Comparison of ENCODE assay signal across 17 cellular contexts in the genomic region with DNA sequence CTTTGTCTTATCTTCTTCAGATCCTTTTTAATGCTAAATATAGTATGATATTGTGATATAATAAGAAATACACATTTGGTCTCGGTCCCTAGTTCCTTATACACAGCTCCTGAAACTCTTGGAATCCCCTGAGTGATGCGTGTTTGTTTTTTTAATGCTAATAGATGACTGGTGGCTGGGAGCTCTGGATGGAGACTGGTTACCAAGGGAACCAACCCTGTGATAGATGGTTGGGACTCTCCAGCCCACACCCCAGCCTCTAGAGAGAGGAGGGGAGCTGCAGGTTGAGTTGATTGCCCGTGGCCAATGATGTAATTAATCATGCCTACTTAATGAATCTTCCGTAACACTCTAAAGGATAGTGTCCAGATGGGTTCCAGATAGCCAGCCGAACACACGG.
A peak's percentile ranks its signal among the peaks of the same experiment; 100 is the strongest.
DNase-seq lines count a peak whose midpoint lies in the region; ATAC-seq and TF ChIP-seq lines count a peak whose summit lies in the region.
"Had no signal": no experiment of that assay in that cellular context is flagged by ENCODE, and none has a peak within 500 bp of the region (broad histone marks: within the 10 kb centered on the region; RNA-seq: fewer than 3 reads in every experiment).

No MANE protein-coding gene starts in this region.

- no peak overlapping the region for H3K9ac ChIP-seq in IMR-90 (ENCODE audit: low read depth, low read length)
- H3K9ac ChIP-seq in colonic mucosa (ENCODE audit: low read depth in 2 of 2, low read length in 2 of 2): no peak overlapping the region
- H3K9ac ChIP-seq: BLaER1 treated with 17β-estradiol and CSF1 and Interleukin-3, amounts not matched to agents 10 nM and 100 nM; GM23248 had no signal

- in situ Hi-C loops in IMR-90 (cut with MboI; ENCODE audit: low sequenced_read_pairs): no loop called here

- POLR2A ChIA-PET in IMR-90 (lab: Charles Lee; ENCODE audit: unreplicated experiment): no interaction called here

- H2AFZ ChIP-seq in GM23338 (no peak overlapping the region), IMR-90 (replicated peaks; ENCODE audit: low read length, poor library complexity) (no peak overlapping the region)
- H2AFZ ChIP-seq: GM23248 had no signal

- H2BK5ac ChIP-seq in IMR-90 (ENCODE audit: low read depth, low read length, poor library complexity, severe bottlenecking): no peak overlapping the region

- H3K27me3 Mint-ChIP-seq in GM23338 (ENCODE audit: insufficient read depth, low read depth, poor library complexity) (peaks cover 2% of the 10 kb centered on the region), chondrocyte (ENCODE audit: low read depth) (no peaks in the 10 kb centered on the region)
- H3K27me3 Mint-ChIP-seq in activated CD8-positive, alpha-beta memory T cell treated with anti-CD3 and anti-CD28 coated beads, Interleukin-2, amount 10 ng/mL, durations not matched to agents 7 days and 5 days: no peaks in the 10 kb centered on the region

- peak; percentile 81 for ATAC-seq in GM23338
- no peak for ATAC-seq in IMR-90 (ENCODE audit: low read depth)
- ATAC-seq in HG03025 (IDR thresholded peaks at IDR 0.05; ENCODE audit: low FRiP score, unreplicated experiment): no peak
- ATAC-seq in activated CD8-positive, alpha-beta memory T cell treated with anti-CD3 and anti-CD28 coated beads, Interleukin-2, amount 10 ng/mL, durations not matched to agents 7 days and 5 days: no peak
- ATAC-seq: CD8-positive, alpha-beta T cell had no signal

- no peak overlapping the region for H3K23ac ChIP-seq in IMR-90 (ENCODE audit: low read depth, low read length)

- no CpG with 5 or more reads among the region's 6 CpGs for WGBS in IMR-90 (ENCODE audit: extremely low coverage in 2 of 2, insufficient read length in 1 of 2), 2 experiments

- H3F3A ChIP-seq in GM23338 (replicated peaks; ENCODE audit: low read depth): no peaks in the 10 kb centered on the region

- no peak overlapping the region for H2BK120ac ChIP-seq in IMR-90 (ENCODE audit: low read depth, low read length)

- H3K4me3 Mint-ChIP-seq in GM23338 (no peak overlapping the region), chondrocyte (ENCODE audit: unreplicated experiment) (no peak overlapping the region)
- no peak overlapping the region for H3K4me3 Mint-ChIP-seq in activated CD8-positive, alpha-beta memory T cell treated with anti-CD3 and anti-CD28 coated beads, Interleukin-2, amount 10 ng/mL, durations not matched to agents 7 days and 5 days
- H3K4me3 Mint-ChIP-seq: CD8-positive, alpha-beta T cell had no signal

- CTCF ChIA-PET in IMR-90 (lab: Yijun Ruan, JAX): no interaction called here
- CTCF ChIA-PET in activated CD8-positive, alpha-beta memory T cell treated with anti-CD3 and anti-CD28 coated beads, Interleukin-2, amount 10 ng/mL, durations not matched to agents 7 days and 5 days (lab: Charles Lee): no interaction called here

- no peaks in the 10 kb centered on the region for H3K4me1 ChIP-seq in GM23338 (ENCODE audit: insufficient read depth)
- H3K4me1 ChIP-seq in IMR-90 (ENCODE audit: control insufficient read depth, insufficient read depth, low read length): peaks cover 5% of the 10 kb centered on the region
- no peaks in the 10 kb centered on the region for H3K4me1 ChIP-seq in colonic mucosa
- H3K4me1 ChIP-seq: BLaER1 treated with 17β-estradiol and CSF1 and Interleukin-3, amounts not matched to agents 10 nM and 100 nM; Peyer's patch had no signal

- no peaks in the 10 kb centered on the region for H3K9me3 ChIP-seq in IMR-90 (ENCODE audit: control insufficient read depth, insufficient read depth, low read length)
- no peaks in the 10 kb centered on the region for H3K9me3 ChIP-seq in colonic mucosa
- H3K9me3 ChIP-seq: Peyer's patch, SJSA1 had no signal

- H3K36me3 ChIP-seq in GM23338 (ENCODE audit: insufficient read depth) (no peaks in the 10 kb centered on the region), IMR-90 (ENCODE audit: control insufficient read depth, insufficient read depth, low read length) (no peaks in the 10 kb centered on the region), colonic mucosa (no peaks in the 10 kb centered on the region)
- H3K36me3 ChIP-seq: Peyer's patch had no signal

- H3K56ac ChIP-seq in IMR-90 (ENCODE audit: extremely low read depth, insufficient read depth, low read length): no peak overlapping the region

- H3K36me3 Mint-ChIP-seq in GM23338 (ENCODE audit: low read depth) (peaks cover 4% of the 10 kb centered on the region; the same call in 2 of the 3 replicates), chondrocyte (ENCODE audit: low read depth) (peaks cover 5% of the 10 kb centered on the region)
- H3K36me3 Mint-ChIP-seq in activated CD8-positive, alpha-beta memory T cell treated with anti-CD3 and anti-CD28 coated beads, Interleukin-2, amount 10 ng/mL, durations not matched to agents 7 days and 5 days: peaks cover 2% of the 10 kb centered on the region

- TF ChIP-seq POLR2A in IMR-90 (IDR thresholded peaks at IDR 0.05; ENCODE audit: low read depth, low read length): no peak

- H4K5ac ChIP-seq in IMR-90 (ENCODE audit: low read depth, low read length): no peak overlapping the region

- H4K20me1 ChIP-seq in GM23338 (replicated peaks; ENCODE audit: insufficient read depth) (no peaks in the 10 kb centered on the region), IMR-90 (ENCODE audit: insufficient read depth, low read length) (no peaks in the 10 kb centered on the region)
- H4K20me1 ChIP-seq: BLaER1 treated with 17β-estradiol and CSF1 and Interleukin-3, amounts not matched to agents 10 nM and 100 nM had no signal

- H2BK15ac ChIP-seq in IMR-90 (ENCODE audit: low read depth, low read length): no peak overlapping the region

- no peak overlapping the region; the same call in 1 of the 2 replicates for H2AK5ac ChIP-seq in IMR-90 (ENCODE audit: low read depth, low read length)

- DNase-seq in GM23338 (ENCODE audit: low spot score) (peak; percentile 43), IMR-90 (peak; percentile 39), chondrocyte (ENCODE audit: low spot score) (no peak), islet precursor cell (peak; percentile 37), colonic mucosa (no peak)
- no peak for DNase-seq in activated CD8-positive, alpha-beta memory T cell treated with anti-CD3 and anti-CD28 coated beads, Interleukin-2, amount 10 ng/mL, durations not matched to agents 7 days and 5 days
- DNase-seq: CD8-positive, alpha-beta T cell; DMS53; EL; GM23248; Karpas-422; NCI-H1436 treated with DMSO at 0.1 percent for 48 hours; NCI-H2029; Peyer's patch had no signal

- no peak for TF ChIP-seq RAD21 in IMR-90 (IDR thresholded peaks at IDR 0.05; ENCODE audit: low read length)

- dilution Hi-C loops in IMR-90 (cut with HindIII; ENCODE audit: low sequenced_read_pairs, unreplicated experiment): no loop called here

- H3K14ac ChIP-seq in IMR-90 (replicated peaks; ENCODE audit: low read depth, low read length): no peak overlapping the region

- H3K79me2 ChIP-seq in GM23338 (replicated peaks; ENCODE audit: insufficient read depth): no peaks in the 10 kb centered on the region

- no peak overlapping the region for H4K91ac ChIP-seq in IMR-90 (ENCODE audit: insufficient read depth, low read depth, low read length)

- H3K79me1 ChIP-seq in IMR-90 (ENCODE audit: low read depth in 1 of 2, low read length in 2 of 2): peaks cover 12 to 27% of the 10 kb centered on the region in 2 experiments

- H3K9me3 Mint-ChIP-seq in GM23338 (no peaks in the 10 kb centered on the region), chondrocyte (ENCODE audit: low read depth) (peaks cover 3% of the 10 kb centered on the region)
- H3K9me3 Mint-ChIP-seq in activated CD8-positive, alpha-beta memory T cell treated with anti-CD3 and anti-CD28 coated beads, Interleukin-2, amount 10 ng/mL, durations not matched to agents 7 days and 5 days (ENCODE audit: low read depth): no peaks in the 10 kb centered on the region
- H3K9me3 Mint-ChIP-seq: CD8-positive, alpha-beta T cell had no signal

- H2AK9ac ChIP-seq in IMR-90 (replicated peaks; ENCODE audit: low read depth, low read length, poor library complexity): no peak overlapping the region

- H3K4me3 ChIP-seq in GM23338 (no peak overlapping the region), IMR-90 (ENCODE audit: insufficient read depth, low read depth, low read length) (no peak overlapping the region), colonic mucosa (no peak overlapping the region)
- H3K4me3 ChIP-seq: BLaER1 treated with 17β-estradiol and CSF1 and Interleukin-3, amounts not matched to agents 10 nM and 100 nM; GM23248; Peyer's patch; SJSA1 had no signal

- H4K8ac ChIP-seq in IMR-90 (ENCODE audit: low read depth in 2 of 2, low read length in 2 of 2): no peak overlapping the region

- H3K4ac ChIP-seq in IMR-90 (ENCODE audit: low read depth, low read length): no peak overlapping the region

- H3K4me1 Mint-ChIP-seq in GM23338 (peaks cover 6% of the 10 kb centered on the region; the same call in 2 of the 3 replicates), chondrocyte (ENCODE audit: low read depth) (peaks cover 12% of the 10 kb centered on the region)
- H3K4me1 Mint-ChIP-seq in activated CD8-positive, alpha-beta memory T cell treated with anti-CD3 and anti-CD28 coated beads, Interleukin-2, amount 10 ng/mL, durations not matched to agents 7 days and 5 days: no peaks in the 10 kb centered on the region

- no peak overlapping the region for H3K4me2 ChIP-seq in GM23338
- no peak overlapping the region for H3K4me2 ChIP-seq in IMR-90 (ENCODE audit: low read depth, low read length)
- H3K4me2 ChIP-seq: BLaER1 treated with 17β-estradiol and CSF1 and Interleukin-3, amounts not matched to agents 10 nM and 100 nM had no signal

- no peaks in the 10 kb centered on the region for H3K9me2 ChIP-seq in GM23338 (ENCODE audit: insufficient read depth)

- BruUV-seq in IMR-90 (replicated peaks; lab: Mats Ljungman, UMichigan): no TSS peak

- H3K18ac ChIP-seq in IMR-90 (ENCODE audit: low read depth, low read length): no peak overlapping the region

- intact Hi-C loops in IMR-90 (cut with micrococcal nuclease) (no loop called here), colonic mucosa (cut with DNase I) (no loop called here)

- H3K27ac Mint-ChIP-seq in GM23338 (no peak overlapping the region), chondrocyte (ENCODE audit: unreplicated experiment) (peak overlapping the region; percentile 36)
- no peak overlapping the region for H3K27ac Mint-ChIP-seq in activated CD8-positive, alpha-beta memory T cell treated with anti-CD3 and anti-CD28 coated beads, Interleukin-2, amount 10 ng/mL, durations not matched to agents 7 days and 5 days
- H3K27ac Mint-ChIP-seq: CD8-positive, alpha-beta T cell had no signal

- H3K27me3 ChIP-seq in GM23338 (ENCODE audit: insufficient read depth) (no peaks in the 10 kb centered on the region), IMR-90 (ENCODE audit: control insufficient read depth, insufficient read depth, low read length) (no peaks in the 10 kb centered on the region), colonic mucosa (no peaks in the 10 kb centered on the region)
- H3K27me3 ChIP-seq: BLaER1 treated with 17β-estradiol and CSF1 and Interleukin-3, amounts not matched to agents 10 nM and 100 nM; Peyer's patch; SJSA1 had no signal

- peaks cover 11% of the 10 kb centered on the region for H3K9me1 ChIP-seq in IMR-90 (ENCODE audit: insufficient read depth, low read length)

- no peak overlapping the region for H2BK20ac ChIP-seq in IMR-90 (ENCODE audit: low read depth, low read length)

- TF ChIP-seq CTCF in GM23338 (conservative IDR thresholded peaks at IDR 0.05; ENCODE audit: low read depth in 2 of 2) (no peak), IMR-90 (conservative IDR thresholded peaks at IDR 0.05; ENCODE audit: low read depth, low read length) (no peak), chondrocyte (IDR thresholded peaks at IDR 0.05) (no peak), colonic mucosa (IDR thresholded peaks at IDR 0.05) (no peak)

- H3K27ac ChIP-seq in GM23338 (ENCODE audit: low read depth) (no peak overlapping the region), IMR-90 (ENCODE audit: insufficient read depth, low read length) (no peak overlapping the region), colonic mucosa (no peak overlapping the region)
- H3K27ac ChIP-seq: BLaER1 treated with 17β-estradiol and CSF1 and Interleukin-3, amounts not matched to agents 10 nM and 100 nM; GM23248; Peyer's patch; SJSA1 had no signal

Comparison
In these comparisons a context has a peak if more than half of its experiments do, and no peak if none do; other contexts are left out.
1. DNase-seq: peak in GM23338 (single experiment), IMR-90 (single experiment) and islet precursor cell (single experiment); none in chondrocyte (single experiment), colonic mucosa (single experiment) and activated CD8-positive, alpha-beta memory T cell treated with anti-CD3 and anti-CD28 coated beads, Interleukin-2, amount 10 ng/mL, durations not matched to agents 7 days and 5 days (single experiment).